7 cellular contexts compared by ENCODE assay signal in the genomic region with DNA sequence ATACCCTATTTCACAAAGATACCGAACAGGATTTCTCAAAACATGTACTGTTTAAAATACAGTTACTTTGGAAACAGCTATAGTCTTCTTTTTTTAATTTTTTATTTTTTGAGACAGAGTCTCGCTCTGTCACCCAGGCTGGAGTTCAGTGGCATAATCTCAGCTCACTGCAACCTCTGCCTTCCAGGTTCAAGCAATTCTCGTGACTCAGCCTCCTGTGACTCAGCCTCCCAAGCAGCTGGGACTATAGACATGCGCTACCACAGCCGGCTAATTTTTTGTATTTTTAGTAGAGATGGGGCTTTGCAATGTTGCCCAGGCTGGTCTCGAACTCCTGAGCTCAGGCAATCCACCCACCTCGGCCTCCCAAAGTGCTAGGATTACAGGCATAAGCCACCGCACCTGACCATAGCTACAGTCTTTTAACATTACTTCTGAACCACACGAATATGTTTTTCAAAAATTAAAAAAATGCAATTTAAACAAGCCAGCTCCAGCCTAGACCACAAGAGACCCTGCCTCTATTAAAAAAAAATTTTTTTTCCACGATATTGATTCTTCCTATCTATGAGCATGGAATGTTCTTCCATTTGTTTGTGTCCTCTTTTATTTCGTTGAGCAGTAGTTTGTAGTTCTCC.
A peak's percentile ranks its signal among the peaks of the same experiment; 100 is the strongest.
DNase-seq lines count a peak whose midpoint lies in the region; ATAC-seq and TF ChIP-seq lines count a peak whose summit lies in the region.
"Not testable (repeated sequence)": the region's sequence is repeated elsewhere in the genome, so short reads cannot be mapped to it uniquely, and the experiment has no call there.

No MANE protein-coding gene starts in this region.

- H3K36me3 Mint-ChIP-seq in GM23338 (ENCODE audit: low read depth) (peaks cover 41% of the 10 kb centered on the region; the same call in 2 of the 3 replicates), MCF 10A (ENCODE audit: insufficient read depth, unreplicated experiment) (peaks cover 54% of the 10 kb centered on the region)

- H3K27ac Mint-ChIP-seq in GM23338 (peak overlapping the region; percentile 67; the same call in 1 of the 2 replicates), MCF 10A (ENCODE audit: low read depth, unreplicated experiment) (peak overlapping the region; percentile 92)

- not testable (repeated sequence) for H3K4me2 ChIP-seq in GM23338

- not testable (repeated sequence) for H3F3A ChIP-seq in GM23338 (replicated peaks; ENCODE audit: low read depth)

- H3K9me2 ChIP-seq in GM23338 (ENCODE audit: insufficient read depth): not testable (repeated sequence)

- not testable (repeated sequence) for H3K36me3 ChIP-seq in GM23338 (ENCODE audit: insufficient read depth); lung (ENCODE audit: control insufficient read depth in 2 of 2, insufficient read depth in 2 of 2, low read length in 2 of 2)

- H3K27me3 ChIP-seq in GM23338 (ENCODE audit: insufficient read depth); lung (ENCODE audit: control insufficient read depth, insufficient read depth): not testable (repeated sequence)

- not testable (repeated sequence) for H3K27me3 Mint-ChIP-seq in GM23338 (ENCODE audit: insufficient read depth, low read depth, poor library complexity); MCF 10A (ENCODE audit: insufficient read depth, unreplicated experiment)

- H4K20me1 ChIP-seq in GM23338 (replicated peaks; ENCODE audit: insufficient read depth): peaks cover 22% of the 10 kb centered on the region

- not testable (repeated sequence) for H3K9me3 Mint-ChIP-seq in GM23338; MCF 10A (ENCODE audit: unreplicated experiment)

- H3K9me3 ChIP-seq in lung (ENCODE audit: control insufficient read depth in 2 of 2, insufficient read depth in 1 of 2, low read length in 1 of 2): not testable (repeated sequence)

- peaks cover 13% of the 10 kb centered on the region for H3K4me1 Mint-ChIP-seq in GM23338
- H3K4me1 Mint-ChIP-seq in MCF 10A (ENCODE audit: insufficient read depth, unreplicated experiment): peaks cover 28% of the 10 kb centered on the region

- not testable (repeated sequence) for H3K27ac ChIP-seq in GM23338 (ENCODE audit: low read depth); lung (ENCODE audit: low read depth in 1 of 2, low read length in 1 of 2)

- H3K4me3 Mint-ChIP-seq in GM23338: not testable (repeated sequence)
- H3K4me3 Mint-ChIP-seq in MCF 10A (ENCODE audit: unreplicated experiment): peak overlapping the region; percentile 53

- intact Hi-C loops in MCF 10A (cut with micrococcal nuclease); sciatic nerve (cut with DNase I): not testable (repeated sequence)

- BruUV-seq in MCF 10A (replicated peaks; lab: Mats Ljungman, UMichigan): not testable (repeated sequence)

- not testable (repeated sequence) for ATAC-seq in GM23338
- ATAC-seq in lung (ENCODE audit: insufficient read depth, low FRiP score) (peak; percentile 47), sciatic nerve (peak; percentile 41)

- CTCF ChIA-PET in MCF 10A (lab: Yijun Ruan, JAX): interaction anchor here (0.8 to 1.1 kb wide), 2 partner anchors 22 to 394 kb away, joined by 3 read pairs; no protein-coding TSS in a partner anchor

- DNase-seq in GM23338 (ENCODE audit: low spot score); sciatic nerve (ENCODE audit: low spot score): not testable (repeated sequence)
- DNase-seq in NCI-H460 (ENCODE audit: extremely low read depth, low read depth): peak; percentile 64
- DNase-seq in T1000 (lab: John Stamatoyannopoulos, UW): peak; percentile 53
- DNase-seq in MCF 10A (ENCODE audit: unreplicated experiment): peak; percentile 84
- DNase-seq in foreskin fibroblast: peak; percentile 81 to 90
- DNase-seq in lung (ENCODE audit: low spot score): peak; percentile 30

- 55 to 79% methylated on average over 11 of the region's 11 CpGs for WGBS in lung, 2 donors

- H2AFZ ChIP-seq in GM23338: not testable (repeated sequence)

- H3K4me3 ChIP-seq in GM23338; foreskin fibroblast (ENCODE audit: low read depth in 1 of 2, low read length in 2 of 2); lung: not testable (repeated sequence)

- TF ChIP-seq CTCF in GM23338 (conservative IDR thresholded peaks at IDR 0.05; ENCODE audit: low read depth in 2 of 2); MCF 10A (IDR thresholded peaks at IDR 0.05; ENCODE audit: unreplicated experiment); foreskin fibroblast (IDR thresholded peaks at IDR 0.05; ENCODE audit: low read depth, low read length); lung (IDR thresholded peaks at IDR 0.05; ENCODE audit: control extremely low read depth, extremely low read depth): not testable (repeated sequence)

- POLR2A ChIA-PET in MCF 10A (lab: Yijun Ruan, JAX): interaction anchor here (0.7 to 1.7 kb wide), 11 partner anchors 11 to 596 kb away, joined by 3 to 8 read pairs (median 4); no protein-coding TSS in a partner anchor

- not testable (repeated sequence) for H3K4me1 ChIP-seq in GM23338 (ENCODE audit: insufficient read depth); lung (ENCODE audit: control insufficient read depth in 2 of 2, insufficient read depth in 2 of 2, low read length in 2 of 2)

- peaks cover 89% of the 10 kb centered on the region for H3K79me2 ChIP-seq in GM23338 (replicated peaks; ENCODE audit: insufficient read depth)
